In genomic region chr1:41151846-41152245, GRCh38 we compare ENCODE assay signal across 2 cellular contexts.
TF ChIP-seq lines count a peak whose summit lies in the region.

No MANE protein-coding gene starts in this region.

TF ChIP-seq in liver, 16 proteins besides CTCF, POLR2A, EP300 and RAD21 (continued from another document):
- TF ChIP-seq REST (IDR thresholded peaks at IDR 0.05) (no peak), EGR1 (IDR thresholded peaks at IDR 0.05; ENCODE audit: low read depth in 2 of 2) (no peak), YY1 (IDR thresholded peaks at IDR 0.05) (no peak), SP1 (IDR thresholded peaks at IDR 0.05) (no peak), ATF3 (IDR thresholded peaks at IDR 0.05) (no peak), MAX (IDR thresholded peaks at IDR 0.05) (no peak), RXRA (IDR thresholded peaks at IDR 0.05) (no peak), FOXA1 (IDR thresholded peaks at IDR 0.05) (no peak), TAF1 (conservative IDR thresholded peaks at IDR 0.05) (no peak), JUND (IDR thresholded peaks at IDR 0.05) (no peak), NR2F2 (IDR thresholded peaks at IDR 0.05) (no peak), ZBTB33 (IDR thresholded peaks at IDR 0.05) (no peak), HNF4G (IDR thresholded peaks at IDR 0.05) (no peak), HNF4A (conservative IDR thresholded peaks at IDR 0.05) (no peak), GABPA (IDR thresholded peaks at IDR 0.05 in 1 of 2, conservative IDR thresholded peaks at IDR 0.05 in 1 of 2) (no peak)

TF ChIP-seq in HepG2, 621 proteins besides CTCF, POLR2A, EP300 and RAD21 (continued from another document):
- TF ChIP-seq TFDP1 (CRISPR knock-in tag; IDR thresholded peaks at IDR 0.05; ENCODE audit: borderline replicate concordance) (no peak), HIVEP1 (CRISPR knock-in tag; IDR thresholded peaks at IDR 0.05) (no peak), CBFB (CRISPR knock-in tag; IDR thresholded peaks at IDR 0.05) (no peak), ZSCAN30 (CRISPR knock-in tag; IDR thresholded peaks at IDR 0.05) (no peak), SP140L (CRISPR knock-in tag; IDR thresholded peaks at IDR 0.05; ENCODE audit: borderline replicate concordance) (no peak), ZNF598 (CRISPR knock-in tag; IDR thresholded peaks at IDR 0.05; ENCODE audit: borderline replicate concordance) (no peak), PHF5A (CRISPR knock-in tag; IDR thresholded peaks at IDR 0.05; ENCODE audit: low read depth, unreplicated experiment) (no peak), ZSCAN20 (CRISPR knock-in tag; IDR thresholded peaks at IDR 0.05; ENCODE audit: borderline replicate concordance) (no peak), HOXA9 (CRISPR knock-in tag; IDR thresholded peaks at IDR 0.05; ENCODE audit: borderline replicate concordance) (no peak)
